In genomic region chr19:48637449-48637947, GRCh38 we compare ENCODE assay signal across 8 cellular contexts. TPM values are rescaled to one million over a fixed set of nuclear protein-coding genes. Genes with fewer than 3 reads are reported as not detected.
A peak's percentile ranks its signal among the peaks of the same experiment; 100 is the strongest.
DNase-seq lines count a peak whose midpoint lies in the region; ATAC-seq and TF ChIP-seq lines count a peak whose summit lies in the region.

No MANE protein-coding gene starts in this region.

- H3K27ac ChIP-seq in heart right ventricle, result peak overlapping the region; percentile 90 to 98 (median 96)
- peak overlapping the region; percentile 93 for H3K27ac ChIP-seq in upper lobe of right lung

- peaks cover 0 to 11% (median 2%) of the 10 kb centered on the region in 9 donors for H3K36me3 ChIP-seq in heart right ventricle
- peaks cover 9% of the 10 kb centered on the region for H3K36me3 ChIP-seq in upper lobe of right lung

- ATAC-seq in HG02884 (IDR thresholded peaks at IDR 0.05; ENCODE audit: unreplicated experiment), result peak; percentile 58
- peak; percentile 73 to 87 (median 82) for ATAC-seq in heart right ventricle
- peak; percentile 81 for ATAC-seq in upper lobe of right lung

- 1% methylated on average over 38 of the region's 38 CpGs for WGBS in heart right ventricle, 2 donors

- H3K27ac Mint-ChIP-seq in progenitor cell of endocrine pancreas, result peak overlapping the region; percentile 97

- no peaks in the 10 kb centered on the region for H3K9me3 Mint-ChIP-seq in progenitor cell of endocrine pancreas (ENCODE audit: low read depth)

- no peaks in the 10 kb centered on the region for H3K36me3 Mint-ChIP-seq in progenitor cell of endocrine pancreas (ENCODE audit: insufficient read depth)

- H3K4me1 ChIP-seq in heart right ventricle (peaks cover 19 to 55% (median 39%) of the 10 kb centered on the region in 9 donors), upper lobe of right lung (peaks cover 31% of the 10 kb centered on the region)

- intact Hi-C loops in heart right ventricle (cut with DNase I), result loop anchor here in 3 of 10 donors (5.0 to 10.0 kb wide), 2 partner anchors 327 to 520 kb away; partner anchors contain the start of genes FTL (in 2 of the 3), HRC (in 1 of the 3) and TRPM4 (in 1 of the 3)
- intact Hi-C loops in upper lobe of right lung (cut with DNase I), result no loop called here

- H3K4me3 Mint-ChIP-seq in progenitor cell of endocrine pancreas (ENCODE audit: low read depth), result peak overlapping the region; percentile 85

- in situ Hi-C loops in GM13976 (cut with MboI; ENCODE audit: low sequenced_read_pairs, unreplicated experiment), result no loop called here

- peaks cover 16% of the 10 kb centered on the region for H3K27me3 Mint-ChIP-seq in progenitor cell of endocrine pancreas

- H3K27me3 ChIP-seq in heart right ventricle, result no peaks in the 10 kb centered on the region
- H3K27me3 ChIP-seq in upper lobe of right lung, result no peaks in the 10 kb centered on the region

- H3K4me1 Mint-ChIP-seq in progenitor cell of endocrine pancreas (ENCODE audit: low read depth), result peaks cover 17% of the 10 kb centered on the region

- H3K9me3 ChIP-seq in heart right ventricle, result no peaks in the 10 kb centered on the region
- H3K9me3 ChIP-seq in upper lobe of right lung, result no peaks in the 10 kb centered on the region

- peak overlapping the region; percentile 15 to 92 (median 75) for H3K4me3 ChIP-seq in heart right ventricle
- H3K4me3 ChIP-seq in upper lobe of right lung, result peak overlapping the region; percentile 80

- no peak for TF ChIP-seq CTCF in GM13976 (IDR thresholded peaks at IDR 0.05; ENCODE audit: borderline replicate concordance, control extremely low read depth, extremely low read depth, insufficient read depth, missing control alignments)
- no peak for TF ChIP-seq CTCF in heart right ventricle (IDR thresholded peaks at IDR 0.05)
- TF ChIP-seq CTCF in progenitor cell of endocrine pancreas (IDR thresholded peaks at IDR 0.05; ENCODE audit: unreplicated experiment), result no peak
- no peak for TF ChIP-seq CTCF in upper lobe of right lung (IDR thresholded peaks at IDR 0.05)

- DNase-seq in GM13976 (ENCODE audit: low spot score), result peak; percentile 95
- DNase-seq in NCI-H146 treated with DMSO at 0.1 percent for 48 hours (lab: John Stamatoyannopoulos, UW; ENCODE audit: unreplicated experiment), result peak; percentile 96
- peak; percentile 99 to 100 (median 99) for DNase-seq in T-helper 1 cell
- DNase-seq in amniotic epithelial cell (ENCODE audit: low read depth), result peak; percentile 99
- peak; percentile 99 to 100 for DNase-seq in heart right ventricle
- peak; percentile 95 for DNase-seq in progenitor cell of endocrine pancreas (ENCODE audit: low spot score, unreplicated experiment)
- peak; percentile 100 for DNase-seq in upper lobe of right lung

RNA-seq across cellular contexts. Expression of gene DBP, which starts 0.3 kb away (rescaled TPM):
- total RNA-seq in heart right ventricle (10 to 100 TPM in 8 of 10 donors, 1 to 10 TPM in 2; 2.4 to 30.0 (median 12.8) TPM), progenitor cell of endocrine pancreas (5.1 and 5.3 TPM in 2 replicates), upper lobe of right lung (17.7 TPM)
- polyA plus RNA-seq in heart right ventricle, result 10 to 100 TPM in 1 of 2 donors, 1 to 10 TPM in 1; 5.8 to 11.6 TPM

RNA-seq across cellular contexts. Expression of gene CA11, which starts 8.5 kb away (rescaled TPM):
- total RNA-seq in heart right ventricle (1 to 10 TPM; 1.8 to 9.6 (median 3.8) TPM), progenitor cell of endocrine pancreas (8.9 and 9.6 TPM in 2 replicates), upper lobe of right lung (9.5 TPM)
- polyA plus RNA-seq in heart right ventricle, result 10 to 100 TPM in 1 of 2 donors, 1 to 10 TPM in 1; 3.2 to 24.5 TPM

RNA-seq across cellular contexts. Expression of gene SPHK2, which starts 18.2 kb away (rescaled TPM):
- total RNA-seq in heart right ventricle (10 to 100 TPM in 2 of 10 donors, 1 to 10 TPM in 8; 5.7 to 13.0 (median 7.7) TPM), progenitor cell of endocrine pancreas (137 and 138 TPM in 2 replicates), upper lobe of right lung (23.3 TPM)
- polyA plus RNA-seq in heart right ventricle, result 10 to 100 TPM in 1 of 2 donors, 1 to 10 TPM in 1; 8.7 to 15.9 TPM

RNA-seq across cellular contexts. Expression of gene RPL18, which starts 18.5 kb away (rescaled TPM):
- total RNA-seq in heart right ventricle (100 to 1,000 TPM; 493 to 753 (median 543) TPM), progenitor cell of endocrine pancreas (1,379 and 1,392 TPM in 2 replicates), upper lobe of right lung (1,025 TPM)
- 1,000 to 10,000 TPM; 1,418 to 2,257 TPM for polyA plus RNA-seq in heart right ventricle

RNA-seq across cellular contexts. Expression of gene FAM83E, which starts 22.6 kb away (rescaled TPM):
- not detected for total RNA-seq in heart right ventricle
- polyA plus RNA-seq in heart right ventricle, result under 1 TPM in 1 of 2 donors, not detected in 1; 0.01 TPM
- total RNA-seq in progenitor cell of endocrine pancreas, result 3.8 and 4.3 TPM in 2 replicates
- 31.1 TPM for total RNA-seq in upper lobe of right lung

Comparison
In these comparisons a context has a peak if more than half of its experiments do, and no peak if none do; other contexts are left out.
1. Peak in every context shown above with its lines: DNase-seq, ATAC-seq, H3K4me3 ChIP-seq and H3K27ac ChIP-seq.